Comparison of ENCODE assay signal across 11 cellular contexts in genomic region chr15:52232327-52232726, GRCh38. TPM values are rescaled to one million over a fixed set of nuclear protein-coding genes. Genes with fewer than 3 reads are reported as not detected.
DNase-seq lines count a peak whose midpoint lies in the region; ATAC-seq and TF ChIP-seq lines count a peak whose summit lies in the region.
"Had no signal": no experiment of that assay in that cellular context is flagged by ENCODE, and none has a peak within 500 bp of the region (broad histone marks: within the 10 kb centered on the region; RNA-seq: fewer than 3 reads in every experiment).

No MANE protein-coding gene starts in this region.

- peak overlapping the region; percentile 65 for H3K4me3 ChIP-seq in DOHH2 (ENCODE audit: low read length)
- peak overlapping the region; percentile 47 for H3K4me3 ChIP-seq in SU-DHL-6 (ENCODE audit: insufficient read depth, low read length, poor library complexity, severe bottlenecking)

- H3K4me2 ChIP-seq in DOHH2 (ENCODE audit: low read length) (peak overlapping the region; percentile 93), SU-DHL-6 (ENCODE audit: low read depth, low read length, poor library complexity, severe bottlenecking) (peak overlapping the region; percentile 98)

- H3K9me3 ChIP-seq in DOHH2 (ENCODE audit: control insufficient read depth, insufficient read depth, low read length) (no peaks in the 10 kb centered on the region), SU-DHL-6 (ENCODE audit: insufficient read depth, low read length) (no peaks in the 10 kb centered on the region)

- peaks cover 0 to 2% of the 10 kb centered on the region in 2 donors for H3K4me1 Mint-ChIP-seq in natural killer cell treated with Interleukin-12 subunit alpha and Interleukin-12 subunit beta and Interleukin-15 and Interleukin-18, amount 100 ng/mL, for 72 hours (ENCODE audit: low read depth in 2 of 2)

- H3K9ac ChIP-seq in SU-DHL-6 (ENCODE audit: low read length) = peak overlapping the region; percentile 38

- H2AFZ ChIP-seq in SU-DHL-6 (ENCODE audit: low read depth, low read length, severe bottlenecking) = no peak overlapping the region

- no peaks in the 10 kb centered on the region for H3K9me2 ChIP-seq in DOHH2 (replicated peaks; ENCODE audit: control insufficient read depth, low read length)
- no peaks in the 10 kb centered on the region for H3K9me2 ChIP-seq in SU-DHL-6 (replicated peaks; ENCODE audit: insufficient read depth, low read length)

- H3K9me3 Mint-ChIP-seq in natural killer cell treated with Interleukin-12 subunit alpha and Interleukin-12 subunit beta and Interleukin-15 and Interleukin-18, amount 100 ng/mL, for 72 hours = no peaks in the 10 kb centered on the region
- H3K9me3 Mint-ChIP-seq: activated T-cell treated with anti-CD3 and anti-CD28 coated beads, Interleukin-2, amount 50 U/mL, for 4 hours had no signal

- no peak for DNase-seq in natural killer cell treated with Interleukin-12 subunit alpha and Interleukin-12 subunit beta and Interleukin-15 and Interleukin-18, amount 100 ng/mL, for 72 hours (ENCODE audit: low spot score)
- DNase-seq in GDM1 (lab: John Stamatoyannopoulos, UW) (no peak), NCI-H1048 (lab: John Stamatoyannopoulos, UW) (no peak), head of caudate nucleus (no peak)
- DNase-seq: activated T-cell treated with anti-CD3 and anti-CD28 coated beads, Interleukin-2, amount 50 U/mL, for 4 hours; PC-3 had no signal

- intact Hi-C loops in head of caudate nucleus (cut with DNase I) = no loop called here

- H4K20me1 ChIP-seq in DOHH2 (ENCODE audit: control insufficient read depth, insufficient read depth, low read depth, low read length) = no peaks in the 10 kb centered on the region
- H4K20me1 ChIP-seq in SU-DHL-6 (ENCODE audit: low read depth, low read length) = no peaks in the 10 kb centered on the region

- peak; percentile 52 for ATAC-seq in GM19455 (IDR thresholded peaks at IDR 0.05; ENCODE audit: unreplicated experiment)
- peak; percentile 61 for ATAC-seq in HG03095 (IDR thresholded peaks at IDR 0.05; ENCODE audit: unreplicated experiment)
- no peak for ATAC-seq in natural killer cell treated with Interleukin-12 subunit alpha and Interleukin-12 subunit beta and Interleukin-15 and Interleukin-18, amount 100 ng/mL, for 72 hours
- ATAC-seq: activated T-cell treated with anti-CD3 and anti-CD28 coated beads, Interleukin-2, amount 50 U/mL, for 4 hours; PC-3 had no signal

- peaks cover 89% of the 10 kb centered on the region for H3K4me1 ChIP-seq in DOHH2 (ENCODE audit: control insufficient read depth, low read length)

- no peak overlapping the region for H3K4me3 Mint-ChIP-seq in natural killer cell treated with Interleukin-12 subunit alpha and Interleukin-12 subunit beta and Interleukin-15 and Interleukin-18, amount 100 ng/mL, for 72 hours
- H3K4me3 Mint-ChIP-seq: activated T-cell treated with anti-CD3 and anti-CD28 coated beads, Interleukin-2, amount 50 U/mL, for 4 hours had no signal

- H3K27me3 ChIP-seq in DOHH2 (ENCODE audit: control insufficient read depth, low read length) (no peaks in the 10 kb centered on the region), SU-DHL-6 (ENCODE audit: low read length) (no peaks in the 10 kb centered on the region)

- H3K79me2 ChIP-seq in DOHH2 (ENCODE audit: control insufficient read depth, low read length) = peaks cover 12% of the 10 kb centered on the region
- H3K79me2 ChIP-seq in SU-DHL-6 (ENCODE audit: insufficient read depth, low read length) = no peaks in the 10 kb centered on the region

- no peak overlapping the region for H3K27ac Mint-ChIP-seq in natural killer cell treated with Interleukin-12 subunit alpha and Interleukin-12 subunit beta and Interleukin-15 and Interleukin-18, amount 100 ng/mL, for 72 hours

- H3K36me3 ChIP-seq in DOHH2 (ENCODE audit: control insufficient read depth, low read length) (peaks cover 16% of the 10 kb centered on the region), SU-DHL-6 (ENCODE audit: low read length) (no peaks in the 10 kb centered on the region)

- no peak for TF ChIP-seq CTCF in DOHH2 (IDR thresholded peaks at IDR 0.05; ENCODE audit: low read depth, low read length, poor library complexity, severe bottlenecking)
- no peak for TF ChIP-seq CTCF in SU-DHL-6 (IDR thresholded peaks at IDR 0.05; ENCODE audit: insufficient read depth, low read length, poor library complexity, severe bottlenecking)

- no peaks in the 10 kb centered on the region for H3K36me3 Mint-ChIP-seq in natural killer cell treated with Interleukin-12 subunit alpha and Interleukin-12 subunit beta and Interleukin-15 and Interleukin-18, amount 100 ng/mL, for 72 hours

- H3K27me3 Mint-ChIP-seq in natural killer cell treated with Interleukin-12 subunit alpha and Interleukin-12 subunit beta and Interleukin-15 and Interleukin-18, amount 100 ng/mL, for 72 hours = peaks cover 0 to 3% of the 10 kb centered on the region in 2 donors

- peak overlapping the region; percentile 98 for H3K27ac ChIP-seq in DOHH2 (ENCODE audit: low read depth, low read length)
- peak overlapping the region; percentile 96 for H3K27ac ChIP-seq in SU-DHL-6 (ENCODE audit: low read depth, low read length)
- H3K27ac ChIP-seq: HL-60 had no signal

- H3F3A ChIP-seq in DOHH2 (ENCODE audit: control insufficient read depth, insufficient read depth) (peaks cover 53% of the 10 kb centered on the region), SU-DHL-6 (ENCODE audit: insufficient read depth) (peaks cover 53% of the 10 kb centered on the region)

RNA-seq across cellular contexts. Expression of gene GNB5, which starts 41.1 kb away (rescaled TPM):
- 10 to 100 TPM in 1 of 2 donors, 1 to 10 TPM in 1; 7.1 to 11.2 TPM for total RNA-seq in natural killer cell treated with Interleukin-12 subunit alpha and Interleukin-12 subunit beta and Interleukin-15 and Interleukin-18, amount 100 ng/mL, for 72 hours

Comparison
In these comparisons a context has a peak if more than half of its experiments do, and no peak if none do; other contexts are left out.
1. ATAC-seq: peak in GM19455 (single experiment) and HG03095 (single experiment); none in natural killer cell treated with Interleukin-12 subunit alpha and Interleukin-12 subunit beta and Interleukin-15 and Interleukin-18, amount 100 ng/mL, for 72 hours (0 of 2).